Comparison of ENCODE assay signal across 17 cellular contexts in the genomic region with DNA sequence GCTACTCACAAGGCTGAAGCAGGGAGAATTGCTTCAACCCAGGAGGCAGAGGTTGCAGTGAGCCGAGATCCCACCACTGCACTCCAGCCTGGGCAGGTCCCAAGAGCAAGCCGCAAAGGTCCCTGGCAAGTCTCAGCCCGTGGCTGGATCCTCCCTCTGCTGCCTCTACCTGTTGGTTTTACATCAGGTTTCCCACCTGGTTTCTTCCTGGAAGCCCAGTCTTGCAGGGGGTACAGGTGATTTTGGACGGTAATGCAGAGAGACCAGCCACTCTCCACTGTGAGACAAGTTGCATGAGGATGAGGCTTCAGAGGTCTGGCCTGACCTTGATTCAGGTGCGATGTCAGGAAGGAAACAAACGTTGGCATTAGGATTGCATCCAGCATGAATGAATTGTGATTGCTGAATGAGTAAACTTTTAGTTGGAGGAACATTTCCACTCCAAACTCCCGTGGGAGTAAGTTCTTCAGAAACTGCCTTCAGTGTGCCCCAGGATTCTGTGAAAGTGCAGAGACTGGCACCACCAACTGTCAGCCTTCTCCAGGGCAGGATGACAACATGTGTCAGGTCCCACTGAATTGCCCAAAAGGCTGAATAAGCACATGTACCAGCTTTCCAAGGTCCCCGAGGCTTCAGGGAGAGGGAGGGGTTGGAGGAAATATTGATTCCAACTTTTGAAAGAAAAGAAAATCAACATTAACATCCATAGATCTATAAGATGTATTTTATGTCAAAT.
DNase-seq lines count a peak whose midpoint lies in the region; FAIRE-seq and TF ChIP-seq lines count a peak whose summit lies in the region.
"Had no signal": no experiment of that assay in that cellular context is flagged by ENCODE, and none has a peak within 500 bp of the region (broad histone marks: within the 10 kb centered on the region; RNA-seq: fewer than 3 reads in every experiment).

No MANE protein-coding gene starts in this region.

- H2AFZ ChIP-seq in KMS-11 (ENCODE audit: low read depth): peak overlapping the region; percentile 88; the same call in 1 of the 2 replicates
- H2AFZ ChIP-seq: GM23248 had no signal

- TF ChIP-seq CTCF in KMS-11 (conservative IDR thresholded peaks at IDR 0.05; ENCODE audit: low read depth, low read length) (no peak), bronchial epithelial cell (IDR thresholded peaks at IDR 0.05; ENCODE audit: insufficient read depth, low read length, severe bottlenecking) (no peak)

- no peaks in the 10 kb centered on the region for H4K20me1 ChIP-seq in KMS-11 (ENCODE audit: insufficient read depth)
- H4K20me1 ChIP-seq: BLaER1 had no signal

- H3K9ac ChIP-seq in KMS-11: peak overlapping the region; percentile 84; the same call in 1 of the 2 replicates
- H3K9ac ChIP-seq: BLaER1, GM23248 had no signal

- H3K27ac ChIP-seq in KMS-11: peak overlapping the region; percentile 97; the same call in 1 of the 2 replicates
- H3K27ac ChIP-seq: BLaER1, C4-2B, GM23248 had no signal

- H3K36me3 ChIP-seq in KMS-11 (ENCODE audit: insufficient read depth) (no peaks in the 10 kb centered on the region), bronchial epithelial cell (ENCODE audit: control insufficient read depth, insufficient read depth, low read length) (no peaks in the 10 kb centered on the region)
- H3K36me3 ChIP-seq: BLaER1 had no signal

- FAIRE-seq in bronchial epithelial cell (lab: Jason Lieb, UNC): no peak
- FAIRE-seq: G401.6, GM19239 had no signal

- H3K4me3 ChIP-seq in KMS-11 (IDR thresholded peaks at IDR 0.05; ENCODE audit: insufficient read depth, low read depth, low read length) (no peak overlapping the region), bronchial epithelial cell (ENCODE audit: low read depth, low read length) (no peak overlapping the region)
- H3K4me3 ChIP-seq: BLaER1, GM23248 had no signal

- peak overlapping the region; percentile 75; the same call in 1 of the 2 replicates for H3K4me2 ChIP-seq in KMS-11
- H3K4me2 ChIP-seq: BLaER1 had no signal

- H3K79me2 ChIP-seq in KMS-11 (ENCODE audit: insufficient read depth, low read depth): no peaks in the 10 kb centered on the region

- no peaks in the 10 kb centered on the region for H3K27me3 ChIP-seq in KMS-11 (ENCODE audit: insufficient read depth, low read depth)
- H3K27me3 ChIP-seq in bronchial epithelial cell (ENCODE audit: control insufficient read depth, insufficient read depth, low read length): no peaks in the 10 kb centered on the region
- H3K27me3 ChIP-seq: BLaER1 had no signal

- DNase-seq in bronchial epithelial cell (ENCODE audit: low read depth): peak; percentile 5
- DNase-seq in myocyte (ENCODE audit: low read depth): peak; percentile 37
- DNase-seq in hepatic stellate cell (ENCODE audit: low spot score): no peak
- no peak for DNase-seq in NOMO-1 treated with DMSO at 0.1 percent for 48 hours (lab: John Stamatoyannopoulos, UW; ENCODE audit: unreplicated experiment)
- DNase-seq in central memory CD4-positive, alpha-beta T cell: no peak
- DNase-seq: Caco-2; CD4-positive, CD25-positive, alpha-beta regulatory T cell; CD8-positive, alpha-beta T cell; DMS153; DND-41; GM23248; H9 had no signal

- H3K4me1 ChIP-seq in KMS-11 (ENCODE audit: low read depth, poor library complexity, severe bottlenecking): peaks cover 43% of the 10 kb centered on the region
- H3K4me1 ChIP-seq: Caco-2 had no signal

Comparison
In these comparisons a context has a peak if more than half of its experiments do, and no peak if none do; other contexts are left out.
1. DNase-seq: peak in bronchial epithelial cell (single experiment) and myocyte (single experiment); none in hepatic stellate cell (single experiment), NOMO-1 treated with DMSO at 0.1 percent for 48 hours (single experiment) and central memory CD4-positive, alpha-beta T cell (single experiment).